ENCODE assay signal across 8 cellular contexts in the genomic region with DNA sequence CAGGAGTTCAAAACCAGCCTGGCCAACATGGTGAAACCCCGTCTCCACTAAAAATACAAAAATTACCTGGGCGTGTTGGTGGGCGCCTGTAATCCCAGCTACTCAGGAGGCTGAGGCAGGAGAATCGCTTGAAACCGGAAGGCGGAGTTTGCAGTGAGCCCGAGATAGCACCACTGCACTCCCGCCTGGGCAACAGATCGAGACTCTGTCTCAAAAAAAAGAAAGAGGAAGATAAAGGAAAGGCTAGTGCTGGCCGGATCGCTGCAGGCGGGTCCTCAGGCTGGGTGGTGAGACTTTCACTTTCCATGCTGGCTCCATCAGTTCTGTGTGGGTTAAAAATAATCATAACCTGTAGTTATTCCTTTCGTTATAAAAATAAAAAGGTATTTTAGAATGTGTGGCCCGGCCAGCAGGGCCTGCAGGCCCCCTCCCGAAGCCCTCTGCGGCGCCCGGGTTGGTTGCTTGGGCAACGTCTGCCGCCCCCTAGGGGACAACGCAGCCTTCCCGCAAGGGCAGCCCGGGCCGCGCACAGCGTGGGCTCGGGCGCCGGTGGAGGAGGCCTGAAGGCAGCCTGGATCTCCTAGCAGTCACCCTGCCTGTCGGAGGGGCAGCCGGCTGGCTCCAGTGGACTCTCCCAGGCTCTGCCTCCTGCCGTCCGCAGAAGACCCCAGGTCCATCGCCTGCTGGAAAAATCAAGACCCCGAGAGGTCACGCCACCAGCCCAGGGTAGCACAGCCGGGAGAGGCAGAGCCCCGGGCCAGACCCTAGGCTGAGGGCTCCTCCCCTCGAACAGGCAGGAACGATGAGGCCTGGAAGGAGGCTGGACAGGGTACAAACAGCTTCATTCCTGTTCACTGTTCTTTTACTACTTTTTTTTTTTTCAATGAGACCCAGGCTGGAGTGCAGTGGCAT. TPM values are rescaled to one million over a fixed set of nuclear protein-coding genes. Genes with fewer than 3 reads are reported as not detected.
A peak's percentile ranks its signal among the peaks of the same experiment; 100 is the strongest.
DNase-seq lines count a peak whose midpoint lies in the region; ATAC-seq and TF ChIP-seq lines count a peak whose summit lies in the region.
"Had no signal": no experiment of that assay in that cellular context is flagged by ENCODE, and none has a peak within 500 bp of the region (broad histone marks: within the 10 kb centered on the region; RNA-seq: fewer than 3 reads in every experiment).

No MANE protein-coding gene starts in this region.

- H3K4me1 ChIP-seq in body of pancreas = peaks cover 12% of the 10 kb centered on the region

- peak; percentile 64 to 86 (median 68) for TF ChIP-seq CTCF in body of pancreas (IDR thresholded peaks at IDR 0.05)

- DNase-seq in UCSD-AML1 (lab: John Stamatoyannopoulos, UW; ENCODE audit: unreplicated experiment) = peak; percentile 79
- DNase-seq in body of pancreas = peak; percentile 63 to 80 (median 72)
- peak; percentile 56 for DNase-seq in kidney tubule cell (ENCODE audit: low spot score)
- DNase-seq in stimulated activated CD4-positive, alpha-beta T cell treated with anti-CD3 and anti-CD28 coated beads, Interleukin-4, amount 100 ng/mL, for 24 hours = peak; percentile 64
- DNase-seq in SHP77 treated with DMSO at 0.1 percent for 48 hours (lab: John Stamatoyannopoulos, UW) = no peak

- no peaks in the 10 kb centered on the region for H3K36me3 ChIP-seq in body of pancreas (replicated peaks in 1 of 2; ENCODE audit: insufficient read depth in 1 of 2, low read depth in 2 of 2)

- no peak overlapping the region for H3K4me3 ChIP-seq in body of pancreas

- ATAC-seq in GM19043 (IDR thresholded peaks at IDR 0.05; ENCODE audit: low read depth, unreplicated experiment) (peak; percentile 86), HG03175 (IDR thresholded peaks at IDR 0.05; ENCODE audit: unreplicated experiment) (peak; percentile 90), body of pancreas (peak; percentile 89)

- H3K27ac ChIP-seq in body of pancreas = peak overlapping the region in 2 of 4 donors; percentile 9 to 43

- H3K9me3 ChIP-seq in body of pancreas = no peaks in the 10 kb centered on the region

- 31 to 47% methylated on average over 31 to 34 of the region's 40 CpGs for WGBS in body of pancreas, 2 donors

- TF ChIP-seq POLR2A in body of pancreas (IDR thresholded peaks at IDR 0.05) = no peak

- intact Hi-C loops in body of pancreas (cut with DNase I) = loop anchor here (10.0 kb wide), 1 partner anchor 57 kb away; a partner anchor contains a TSS

- H3K27me3 ChIP-seq in body of pancreas = no peaks in the 10 kb centered on the region

RNA-seq across cellular contexts. Expression of a gene that starts 5.0 kb away (rescaled TPM):
- not detected for total RNA-seq in body of pancreas
- total RNA-seq: myocyte had no signal

RNA-seq across cellular contexts. Expression of a gene that starts 11.9 kb away (rescaled TPM):
- total RNA-seq in body of pancreas = 10 to 100 TPM; 25.2 to 63.9 TPM

RNA-seq across cellular contexts. Expression of a gene that starts 58.1 kb away (rescaled TPM):
- 1 to 10 TPM; 7.9 to 8.0 TPM for total RNA-seq in body of pancreas
